Comparison of ENCODE assay signal across 16 cellular contexts in the genomic region with DNA sequence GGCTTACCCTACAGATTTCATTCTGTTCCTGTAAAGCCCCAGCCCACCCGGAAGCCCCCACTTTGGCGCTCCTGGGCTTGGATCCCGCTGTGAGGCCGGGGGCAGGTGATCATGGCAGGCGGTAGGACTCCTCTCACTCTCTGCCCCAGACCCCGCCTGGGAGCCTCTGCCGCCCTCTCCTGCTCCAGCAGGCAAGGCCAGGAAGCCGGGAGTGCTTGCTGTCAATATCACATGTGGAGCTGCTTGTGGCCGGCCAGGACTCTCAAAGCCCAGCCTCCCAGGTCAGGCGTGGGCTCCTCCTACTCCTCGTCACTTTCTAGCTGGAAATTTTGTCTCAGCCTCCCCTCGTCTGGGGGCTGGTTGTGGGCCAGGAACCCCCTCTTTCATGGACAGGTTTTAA.
A peak's percentile ranks its signal among the peaks of the same experiment; 100 is the strongest.
DNase-seq lines count a peak whose midpoint lies in the region; ATAC-seq and TF ChIP-seq lines count a peak whose summit lies in the region.
"Had no signal": no experiment of that assay in that cellular context is flagged by ENCODE, and none has a peak within 500 bp of the region (broad histone marks: within the 10 kb centered on the region; RNA-seq: fewer than 3 reads in every experiment).

No MANE protein-coding gene starts in this region.

- BruUV-seq in Caco-2 (replicated peaks; lab: Mats Ljungman, UMichigan), result no TSS peak

- POLR2A ChIA-PET in Caco-2 (lab: Charles Lee) (no interaction called here), GM10248 (lab: Yijun Ruan, JAX) (no interaction called here)

- H3K36me3 ChIP-seq in Caco-2 (ENCODE audit: control insufficient read depth, insufficient read depth, low read length) (no peaks in the 10 kb centered on the region), HUES48 (ENCODE audit: control insufficient read depth, insufficient read depth, low read length) (no peaks in the 10 kb centered on the region)
- H3K36me3 ChIP-seq: vagina had no signal

- CTCF ChIA-PET in Caco-2 (lab: Charles Lee), result interaction anchor here (0.8 to 0.9 kb wide), 2 partner anchors 138 to 141 kb away, joined by 3 to 4 read pairs; no protein-coding TSS in a partner anchor
- CTCF ChIA-PET in GM10248 (lab: Yijun Ruan, JAX), result interaction anchor here (1.5 kb wide), 1 partner anchor 12 kb away, joined by 5 read pairs; no protein-coding TSS in a partner anchor

- H3K27me3 ChIP-seq in Caco-2 (replicated peaks; ENCODE audit: control insufficient read depth, insufficient read depth, low read length) (no peaks in the 10 kb centered on the region), HUES48 (ENCODE audit: control insufficient read depth, insufficient read depth, low read length) (no peaks in the 10 kb centered on the region)
- H3K27me3 ChIP-seq: vagina had no signal

- H3K4me1 Mint-ChIP-seq in Caco-2 (ENCODE audit: low read depth, unreplicated experiment), result peaks cover 11% of the 10 kb centered on the region
- no peaks in the 10 kb centered on the region for H3K4me1 Mint-ChIP-seq in stimulated activated effector memory CD8-positive, alpha-beta T cell treated with anti-CD3 and anti-CD28 coated beads, Interleukin-12 subunit alpha, Interleukin-12 subunit beta, amount 100 ng/mL, for 72 hours
- H3K4me1 Mint-ChIP-seq: activated CD8-positive, alpha-beta memory T cell treated with anti-CD3 and anti-CD28 coated beads, Interleukin-2, amount 10 ng/mL, durations not matched to agents 7 days and 5 days; activated naive CD4-positive, alpha-beta T cell treated with anti-CD3 and anti-CD28 coated beads, Interleukin-2, amount 50 U/mL, for 24 hours had no signal

- no peaks in the 10 kb centered on the region for H3K36me3 Mint-ChIP-seq in Caco-2 (ENCODE audit: insufficient read depth, unreplicated experiment)
- no peaks in the 10 kb centered on the region for H3K36me3 Mint-ChIP-seq in stimulated activated effector memory CD8-positive, alpha-beta T cell treated with anti-CD3 and anti-CD28 coated beads, Interleukin-12 subunit alpha, Interleukin-12 subunit beta, amount 100 ng/mL, for 72 hours
- H3K36me3 Mint-ChIP-seq: activated CD8-positive, alpha-beta memory T cell treated with anti-CD3 and anti-CD28 coated beads, Interleukin-2, amount 10 ng/mL, durations not matched to agents 7 days and 5 days; activated naive CD4-positive, alpha-beta T cell treated with anti-CD3 and anti-CD28 coated beads, Interleukin-2, amount 50 U/mL, for 24 hours had no signal

- peaks cover 13% of the 10 kb centered on the region for H3K27me3 Mint-ChIP-seq in Caco-2 (ENCODE audit: insufficient read depth, unreplicated experiment)

- no peak overlapping the region for H3K27ac Mint-ChIP-seq in Caco-2 (ENCODE audit: unreplicated experiment)
- no peak overlapping the region for H3K27ac Mint-ChIP-seq in stimulated activated effector memory CD8-positive, alpha-beta T cell treated with anti-CD3 and anti-CD28 coated beads, Interleukin-12 subunit alpha, Interleukin-12 subunit beta, amount 100 ng/mL, for 72 hours
- H3K27ac Mint-ChIP-seq: activated CD8-positive, alpha-beta memory T cell treated with anti-CD3 and anti-CD28 coated beads, Interleukin-2, amount 10 ng/mL, durations not matched to agents 7 days and 5 days; activated naive CD4-positive, alpha-beta T cell treated with anti-CD3 and anti-CD28 coated beads, Interleukin-2, amount 50 U/mL, for 24 hours had no signal

- DNase-seq in Caco-2 (peak; percentile 35 to 58), choroid plexus epithelial cell (ENCODE audit: low read depth) (peak; percentile 17), left lobe of liver (ENCODE audit: low spot score) (no peak), GM10248 (ENCODE audit: extremely low spot score) (no peak), NOMO-1 treated with DMSO at 0.1 percent for 48 hours (lab: John Stamatoyannopoulos, UW; ENCODE audit: unreplicated experiment) (no peak), caudate nucleus (lab: John Stamatoyannopoulos, UW) (no peak)
- no peak for DNase-seq in stimulated activated effector memory CD8-positive, alpha-beta T cell treated with anti-CD3 and anti-CD28 coated beads, Interleukin-12 subunit alpha, Interleukin-12 subunit beta, amount 100 ng/mL, for 72 hours (ENCODE audit: low spot score in 2 of 2)
- DNase-seq: activated CD8-positive, alpha-beta memory T cell treated with anti-CD3 and anti-CD28 coated beads, Interleukin-2, amount 10 ng/mL, durations not matched to agents 7 days and 5 days; AML-193; MV-4-11; NCI-H226; stimulated activated naive CD8-positive, alpha-beta T cell treated with anti-CD3 and anti-CD28 coated beads, Interleukin-15, Interleukin-2, amounts not matched to agents 100 U/mL and 50 U/mL, for 24 hours had no signal

- no peaks in the 10 kb centered on the region for H3K9me3 Mint-ChIP-seq in Caco-2 (ENCODE audit: unreplicated experiment)
- H3K9me3 Mint-ChIP-seq in stimulated activated effector memory CD8-positive, alpha-beta T cell treated with anti-CD3 and anti-CD28 coated beads, Interleukin-12 subunit alpha, Interleukin-12 subunit beta, amount 100 ng/mL, for 72 hours, result no peaks in the 10 kb centered on the region
- H3K9me3 Mint-ChIP-seq: activated naive CD4-positive, alpha-beta T cell treated with anti-CD3 and anti-CD28 coated beads, Interleukin-2, amount 50 U/mL, for 24 hours had no signal

- no peak overlapping the region for H3K4me3 Mint-ChIP-seq in Caco-2 (ENCODE audit: unreplicated experiment)
- H3K4me3 Mint-ChIP-seq in stimulated activated effector memory CD8-positive, alpha-beta T cell treated with anti-CD3 and anti-CD28 coated beads, Interleukin-12 subunit alpha, Interleukin-12 subunit beta, amount 100 ng/mL, for 72 hours, result no peak overlapping the region
- H3K4me3 Mint-ChIP-seq: activated CD8-positive, alpha-beta memory T cell treated with anti-CD3 and anti-CD28 coated beads, Interleukin-2, amount 10 ng/mL, durations not matched to agents 7 days and 5 days; activated naive CD4-positive, alpha-beta T cell treated with anti-CD3 and anti-CD28 coated beads, Interleukin-2, amount 50 U/mL, for 24 hours had no signal

- intact Hi-C loops in Caco-2 (cut with micrococcal nuclease; ENCODE audit: unreplicated experiment), result no loop called here

- ATAC-seq in left lobe of liver, result peak; percentile 49
- no peak for ATAC-seq in stimulated activated effector memory CD8-positive, alpha-beta T cell treated with anti-CD3 and anti-CD28 coated beads, Interleukin-12 subunit alpha, Interleukin-12 subunit beta, amount 100 ng/mL, for 72 hours
- ATAC-seq: activated CD8-positive, alpha-beta memory T cell treated with anti-CD3 and anti-CD28 coated beads, Interleukin-2, amount 10 ng/mL, durations not matched to agents 7 days and 5 days; stimulated activated naive CD8-positive, alpha-beta T cell treated with anti-CD3 and anti-CD28 coated beads, Interleukin-15, Interleukin-2, amounts not matched to agents 100 U/mL and 50 U/mL, for 24 hours had no signal

- no peak overlapping the region for H3K27ac ChIP-seq in HUES48 (ENCODE audit: low read depth, low read length)
- no peak overlapping the region for H3K27ac ChIP-seq in caudate nucleus (ENCODE audit: low read depth, low read length)
- H3K27ac ChIP-seq: RWPE1, vagina had no signal

- H3K9ac ChIP-seq in HUES48 (ENCODE audit: low read depth, low read length), result no peak overlapping the region

- TF ChIP-seq CTCF in Caco-2 (IDR thresholded peaks at IDR 0.05; ENCODE audit: insufficient read depth in 1 of 2, low read depth in 1 of 2, low read length in 1 of 2, severe bottlenecking in 1 of 2, unreplicated experiment in 1 of 2) (no peak), choroid plexus epithelial cell (conservative IDR thresholded peaks at IDR 0.05; ENCODE audit: low read depth, low read length) (no peak), GM10248 (IDR thresholded peaks at IDR 0.05; ENCODE audit: control extremely low read depth, extremely low read depth, low read depth, missing control alignments) (no peak)

- H3K4me3 ChIP-seq in Caco-2 (ENCODE audit: low read depth, low read length) (no peak overlapping the region), HUES48 (ENCODE audit: low read depth, low read length) (0 out of 2 replicates have a peak overlapping the region, but pooled peaks have one; percentile 12), choroid plexus epithelial cell (ENCODE audit: low read depth, low read length) (no peak overlapping the region)
- H3K4me3 ChIP-seq: vagina had no signal

- no peaks in the 10 kb centered on the region for H3K9me3 ChIP-seq in Caco-2
- no peaks in the 10 kb centered on the region for H3K9me3 ChIP-seq in HUES48 (ENCODE audit: control insufficient read depth, insufficient read depth, low read length)
- H3K9me3 ChIP-seq: vagina had no signal

- H3K4me1 ChIP-seq in Caco-2 (no peaks in the 10 kb centered on the region), HUES48 (ENCODE audit: control insufficient read depth, insufficient read depth, low read length) (peaks cover 14% of the 10 kb centered on the region)
- H3K4me1 ChIP-seq: vagina had no signal

Comparison
In these comparisons a context has a peak if more than half of its experiments do, and no peak if none do; other contexts are left out.
1. DNase-seq: peak in Caco-2 (2 of 2) and choroid plexus epithelial cell (single experiment); none in left lobe of liver (single experiment), GM10248 (single experiment), NOMO-1 treated with DMSO at 0.1 percent for 48 hours (single experiment), stimulated activated effector memory CD8-positive, alpha-beta T cell treated with anti-CD3 and anti-CD28 coated beads, Interleukin-12 subunit alpha, Interleukin-12 subunit beta, amount 100 ng/mL, for 72 hours (0 of 2) and caudate nucleus (0 of 61).